In the genomic region with DNA sequence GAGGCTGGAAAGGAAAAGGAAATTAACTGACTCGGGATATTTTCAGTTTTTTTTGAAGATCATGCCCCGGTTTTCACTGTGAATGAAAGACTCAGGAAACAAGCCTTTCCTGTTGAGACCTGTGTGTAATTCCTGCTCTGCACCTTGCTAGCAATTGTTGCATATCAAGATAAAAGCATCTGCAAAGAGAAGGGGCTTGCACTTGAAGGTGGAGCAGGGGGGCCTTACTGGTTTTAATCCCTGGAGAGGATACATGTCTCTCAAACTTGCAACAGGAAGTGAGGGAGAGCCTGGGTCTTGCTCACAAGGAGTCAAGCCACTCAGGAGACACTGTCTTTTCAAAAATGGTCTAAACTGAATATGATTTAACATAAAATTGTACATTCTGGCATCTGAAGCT, we compare ENCODE assay signal across 10 cellular contexts.
DNase-seq lines count a peak whose midpoint lies in the region; ATAC-seq, FAIRE-seq and TF ChIP-seq lines count a peak whose summit lies in the region.
"Had no signal": no experiment of that assay in that cellular context is flagged by ENCODE, and none has a peak within 500 bp of the region (broad histone marks: within the 10 kb centered on the region; RNA-seq: fewer than 3 reads in every experiment).

No MANE protein-coding gene starts in this region.

- peak overlapping the region; percentile 70 for H3K27ac Mint-ChIP-seq in activated CD4-positive, alpha-beta T cell treated with anti-CD3 and anti-CD28 coated beads, Interleukin-2, amount 10 ng/mL, durations not matched to agents 24 days and 14 days
- peak overlapping the region; percentile 85 for H3K27ac Mint-ChIP-seq in central memory CD8-positive, alpha-beta T cell (ENCODE audit: low read depth)

- H3K4me3 ChIP-seq in NB4 (ENCODE audit: low read depth, low read length) = peak overlapping the region; percentile 43
- H3K4me3 ChIP-seq in parathyroid adenoma (ENCODE audit: low read depth, low read length) = no peak overlapping the region
- H3K4me3 ChIP-seq in pancreas = no peak overlapping the region
- H3K4me3 ChIP-seq: gastroesophageal sphincter had no signal

- H3K9me3 Mint-ChIP-seq in activated CD4-positive, alpha-beta T cell treated with anti-CD3 and anti-CD28 coated beads, Interleukin-2, amount 10 ng/mL, durations not matched to agents 24 days and 14 days = no peaks in the 10 kb centered on the region
- H3K9me3 Mint-ChIP-seq in central memory CD8-positive, alpha-beta T cell = no peaks in the 10 kb centered on the region

- WGBS in pancreas, 2 donors = 50 to 52% methylated on average over 2 of the region's 2 CpGs

- no peaks in the 10 kb centered on the region for H3K36me3 Mint-ChIP-seq in activated CD4-positive, alpha-beta T cell treated with anti-CD3 and anti-CD28 coated beads, Interleukin-2, amount 10 ng/mL, durations not matched to agents 24 days and 14 days (ENCODE audit: low read depth)
- H3K36me3 Mint-ChIP-seq in central memory CD8-positive, alpha-beta T cell (ENCODE audit: insufficient read depth) = no peaks in the 10 kb centered on the region

- H3K4me2 ChIP-seq in parathyroid adenoma (ENCODE audit: low read length) = no peak overlapping the region

- peak overlapping the region; percentile 69 for H2AFZ ChIP-seq in parathyroid adenoma

- no peaks in the 10 kb centered on the region for H3K36me3 ChIP-seq in parathyroid adenoma (ENCODE audit: control insufficient read depth, insufficient read depth, low read length)
- no peaks in the 10 kb centered on the region for H3K36me3 ChIP-seq in pancreas
- H3K36me3 ChIP-seq: gastroesophageal sphincter had no signal

- H3K4me3 Mint-ChIP-seq in activated CD4-positive, alpha-beta T cell treated with anti-CD3 and anti-CD28 coated beads, Interleukin-2, amount 10 ng/mL, durations not matched to agents 24 days and 14 days = peak overlapping the region; percentile 65
- H3K4me3 Mint-ChIP-seq in central memory CD8-positive, alpha-beta T cell = no peak overlapping the region

- no peaks in the 10 kb centered on the region for H3K27me3 ChIP-seq in parathyroid adenoma (ENCODE audit: control insufficient read depth, insufficient read depth, low read length)
- no peaks in the 10 kb centered on the region for H3K27me3 ChIP-seq in pancreas
- H3K27me3 ChIP-seq: gastroesophageal sphincter had no signal

- peaks cover 25% of the 10 kb centered on the region for H3K4me1 Mint-ChIP-seq in activated CD4-positive, alpha-beta T cell treated with anti-CD3 and anti-CD28 coated beads, Interleukin-2, amount 10 ng/mL, durations not matched to agents 24 days and 14 days
- peaks cover 14% of the 10 kb centered on the region for H3K4me1 Mint-ChIP-seq in central memory CD8-positive, alpha-beta T cell

- peaks cover 5% of the 10 kb centered on the region for H3K4me1 ChIP-seq in parathyroid adenoma
- peaks cover 0 to 14% (median 13%) of the 10 kb centered on the region in 3 donors for H3K4me1 ChIP-seq in pancreas

- no peaks in the 10 kb centered on the region for H3K9me3 ChIP-seq in parathyroid adenoma (ENCODE audit: control insufficient read depth, low read length)
- H3K9me3 ChIP-seq in pancreas = no peaks in the 10 kb centered on the region
- H3K9me3 ChIP-seq: gastroesophageal sphincter had no signal

- H3K27ac ChIP-seq in parathyroid adenoma = no peak overlapping the region
- H3K27ac ChIP-seq in pancreas = no peak overlapping the region
- H3K27ac ChIP-seq: gastroesophageal sphincter had no signal

- peak; percentile 57 for DNase-seq in activated CD4-positive, alpha-beta T cell treated with anti-CD3 and anti-CD28 coated beads, Interleukin-2, amount 10 ng/mL, durations not matched to agents 24 days and 14 days
- no peak for DNase-seq in activated CD4-positive, alpha-beta T cell treated with anti-CD3 and anti-CD28 coated beads for 4 hours
- DNase-seq in NB4 (ENCODE audit: low read depth) (peak; percentile 83), DMS 273 (lab: John Stamatoyannopoulos, UW; ENCODE audit: unreplicated experiment) (no peak), pancreas (no peak)
- DNase-seq in central memory CD8-positive, alpha-beta T cell (ENCODE audit: low spot score in 2 of 2) = no peak
- DNase-seq: NCI-H1048 had no signal

- intact Hi-C loops in activated CD4-positive, alpha-beta T cell treated with anti-CD3 and anti-CD28 coated beads, Interleukin-2, amount 10 ng/mL, durations not matched to agents 24 days and 14 days (cut with micrococcal nuclease) = no loop called here
- intact Hi-C loops in pancreas (cut with DNase I) = no loop called here

- no peak for ATAC-seq in central memory CD8-positive, alpha-beta T cell (replicated peaks; ENCODE audit: extremely low read depth, poor library complexity, severe bottlenecking)
- no peak for ATAC-seq in pancreas
- no peak for ATAC-seq in HG03460 (IDR thresholded peaks at IDR 0.05; ENCODE audit: unreplicated experiment)
- ATAC-seq: gastroesophageal sphincter had no signal

- TF ChIP-seq CTCF in NB4 (IDR thresholded peaks at IDR 0.05; ENCODE audit: low read depth, low read length) (no peak), parathyroid adenoma (IDR thresholded peaks at IDR 0.05) (no peak), pancreas (IDR thresholded peaks at IDR 0.05) (no peak)

- no peaks in the 10 kb centered on the region for H3K27me3 Mint-ChIP-seq in activated CD4-positive, alpha-beta T cell treated with anti-CD3 and anti-CD28 coated beads, Interleukin-2, amount 10 ng/mL, durations not matched to agents 24 days and 14 days
- no peaks in the 10 kb centered on the region for H3K27me3 Mint-ChIP-seq in central memory CD8-positive, alpha-beta T cell

- H3K9ac ChIP-seq in parathyroid adenoma = no peak overlapping the region

- FAIRE-seq in pancreas (lab: Jason Lieb, UNC) = no peak

- TF ChIP-seq POLR2A in NB4 (IDR thresholded peaks at IDR 0.05; ENCODE audit: extremely low read depth, insufficient read length) = no peak

- H3K79me2 ChIP-seq in parathyroid adenoma = no peaks in the 10 kb centered on the region

Comparison
In these comparisons a context has a peak if more than half of its experiments do, and no peak if none do; other contexts are left out.
1. DNase-seq: peak in activated CD4-positive, alpha-beta T cell treated with anti-CD3 and anti-CD28 coated beads, Interleukin-2, amount 10 ng/mL, durations not matched to agents 24 days and 14 days (single experiment) and NB4 (single experiment); none in activated CD4-positive, alpha-beta T cell treated with anti-CD3 and anti-CD28 coated beads for 4 hours (0 of 2), central memory CD8-positive, alpha-beta T cell (0 of 2), DMS 273 (single experiment) and pancreas (0 of 6).